ENCODE assay signal across 14 cellular contexts in genomic region chr19:53269861-53270260, GRCh38. TPM values are rescaled to one million over a fixed set of nuclear protein-coding genes. Genes with fewer than 3 reads are reported as not detected.
"Had no signal": no experiment of that assay in that cellular context is flagged by ENCODE, and none has a peak within 500 bp of the region (broad histone marks: within the 10 kb centered on the region; RNA-seq: fewer than 3 reads in every experiment).

No MANE protein-coding gene starts in this region.

RNA-seq across cellular contexts. Expression of gene VN1R4, which starts 2.3 kb away (rescaled TPM):
- total RNA-seq: stomach, subcutaneous adipose tissue, suprapubic skin, temporal lobe, thoracic aorta, thyroid gland, tibial nerve, transverse colon, upper lobe of left lung, upper lobe of right lung, ureter, urinary bladder, uterus, vagina had no signal

RNA-seq across cellular contexts. Expression of gene VN1R2, which starts 11.8 kb away (rescaled TPM):
- total RNA-seq: stomach, subcutaneous adipose tissue, suprapubic skin, temporal lobe, thoracic aorta, thyroid gland, tibial nerve, transverse colon, upper lobe of left lung, upper lobe of right lung, ureter, urinary bladder, uterus, vagina had no signal
